Comparison of ENCODE assay signal across 14 cellular contexts in the genomic region with DNA sequence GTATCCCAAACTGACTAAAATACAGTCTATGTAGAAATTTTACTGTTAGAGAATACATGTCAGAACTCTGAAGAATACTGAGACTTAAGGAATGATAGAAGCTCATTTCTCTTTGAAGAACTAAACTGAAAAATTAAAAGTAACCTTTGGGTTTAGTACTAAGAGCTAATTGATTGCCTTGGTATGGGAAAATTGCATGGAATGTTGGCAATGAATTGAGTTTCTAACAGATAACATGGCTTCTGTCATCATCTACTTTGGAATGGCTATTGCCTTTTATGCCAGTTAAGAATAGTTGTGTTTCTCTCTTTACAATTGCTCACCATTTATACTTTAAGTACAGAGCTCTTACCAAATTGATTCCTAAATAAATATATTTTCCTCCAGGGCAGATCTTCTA.
DNase-seq lines count a peak whose midpoint lies in the region; ATAC-seq and TF ChIP-seq lines count a peak whose summit lies in the region.
"Had no signal": no experiment of that assay in that cellular context is flagged by ENCODE, and none has a peak within 500 bp of the region (broad histone marks: within the 10 kb centered on the region; RNA-seq: fewer than 3 reads in every experiment).

No MANE protein-coding gene starts in this region.

- H3K27ac Mint-ChIP-seq in activated naive CD8-positive, alpha-beta T cell treated with anti-CD3 and anti-CD28 coated beads for 36 hours: no peak overlapping the region
- H3K27ac Mint-ChIP-seq: CD4-positive, CD25-positive, alpha-beta regulatory T cell; HFFc6 had no signal

- H3K4me1 ChIP-seq in tibial nerve (no peaks in the 10 kb centered on the region), lower lobe of right lung (no peaks in the 10 kb centered on the region)
- H3K4me1 ChIP-seq: A549; BLaER1 treated with 17β-estradiol and CSF1 and Interleukin-3, amounts not matched to agents 10 nM and 100 nM had no signal

- ATAC-seq in lower lobe of right lung: no peak
- ATAC-seq: A549, GM12878 had no signal

- no peak for TF ChIP-seq CTCF in fibroblast of the aortic adventitia (IDR thresholded peaks at IDR 0.05; ENCODE audit: insufficient read depth, low read length)
- TF ChIP-seq CTCF in tibial nerve (IDR thresholded peaks at IDR 0.05): no peak
- TF ChIP-seq CTCF in lower lobe of right lung (IDR thresholded peaks at IDR 0.05): no peak

- no peak for TF ChIP-seq EP300 in tibial nerve (IDR thresholded peaks at IDR 0.05)

- H3K4me1 Mint-ChIP-seq in activated naive CD8-positive, alpha-beta T cell treated with anti-CD3 and anti-CD28 coated beads for 36 hours: no peaks in the 10 kb centered on the region
- H3K4me1 Mint-ChIP-seq: CD4-positive, CD25-positive, alpha-beta regulatory T cell had no signal

- H3K27me3 Mint-ChIP-seq in activated naive CD8-positive, alpha-beta T cell treated with anti-CD3 and anti-CD28 coated beads for 36 hours: no peaks in the 10 kb centered on the region
- H3K27me3 Mint-ChIP-seq: CD4-positive, CD25-positive, alpha-beta regulatory T cell had no signal

- H3K9me3 ChIP-seq in tibial nerve (no peaks in the 10 kb centered on the region), lower lobe of right lung (no peaks in the 10 kb centered on the region)
- H3K9me3 ChIP-seq: A549; BLaER1 treated with 17β-estradiol and CSF1 and Interleukin-3, amounts not matched to agents 10 nM and 100 nM had no signal

- H3K27me3 ChIP-seq in tibial nerve (no peaks in the 10 kb centered on the region), lower lobe of right lung (ENCODE audit: low read depth) (no peaks in the 10 kb centered on the region)
- H3K27me3 ChIP-seq: BLaER1 treated with 17β-estradiol and CSF1 and Interleukin-3, amounts not matched to agents 10 nM and 100 nM had no signal

- H3K36me3 ChIP-seq in tibial nerve (no peaks in the 10 kb centered on the region), lower lobe of right lung (no peaks in the 10 kb centered on the region)
- H3K36me3 ChIP-seq: BLaER1 treated with 17β-estradiol and CSF1 and Interleukin-3, amounts not matched to agents 10 nM and 100 nM had no signal

- no peaks in the 10 kb centered on the region for H3K36me3 Mint-ChIP-seq in activated naive CD8-positive, alpha-beta T cell treated with anti-CD3 and anti-CD28 coated beads for 36 hours
- H3K36me3 Mint-ChIP-seq: CD4-positive, CD25-positive, alpha-beta regulatory T cell had no signal

- no peak for TF ChIP-seq POLR2A in tibial nerve (IDR thresholded peaks at IDR 0.05)

- intact Hi-C loops in lower lobe of right lung (cut with DNase I): no loop called here

- no peak overlapping the region for H3K4me3 Mint-ChIP-seq in activated naive CD8-positive, alpha-beta T cell treated with anti-CD3 and anti-CD28 coated beads for 36 hours
- H3K4me3 Mint-ChIP-seq: CD4-positive, CD25-positive, alpha-beta regulatory T cell; HFFc6 had no signal

- DNase-seq in EL: peak; percentile 15
- peak; percentile 33 for DNase-seq in astrocyte of the hippocampus (ENCODE audit: low read depth, low spot score)
- DNase-seq in fibroblast of the aortic adventitia (ENCODE audit: low read depth): peak; percentile 45
- peak; percentile 35 for DNase-seq in renal cortical epithelial cell (ENCODE audit: low read depth)
- DNase-seq in tibial nerve (ENCODE audit: low spot score in 2 of 2): no peak
- no peak for DNase-seq in lower lobe of right lung
- no peak for DNase-seq in activated naive CD8-positive, alpha-beta T cell treated with anti-CD3 and anti-CD28 coated beads for 36 hours
- DNase-seq: CD4-positive, CD25-positive, alpha-beta regulatory T cell; DMS53; HCEC 1CT; HFFc6 had no signal

- H3K4me3 ChIP-seq in fibroblast of the aortic adventitia (ENCODE audit: low read depth, low read length) (no peak overlapping the region), tibial nerve (no peak overlapping the region), lower lobe of right lung (no peak overlapping the region)
- H3K4me3 ChIP-seq: A549; BLaER1 treated with 17β-estradiol and CSF1 and Interleukin-3, amounts not matched to agents 10 nM and 100 nM; GM12878 had no signal

- peaks cover 2% of the 10 kb centered on the region for H3K9me3 Mint-ChIP-seq in activated naive CD8-positive, alpha-beta T cell treated with anti-CD3 and anti-CD28 coated beads for 36 hours
- H3K9me3 Mint-ChIP-seq: HFFc6 had no signal

- no peak overlapping the region for H3K27ac ChIP-seq in tibial nerve
- H3K27ac ChIP-seq in lower lobe of right lung: no peak overlapping the region
- H3K27ac ChIP-seq: A549; BLaER1 treated with 17β-estradiol and CSF1 and Interleukin-3, amounts not matched to agents 10 nM and 100 nM had no signal

Comparison
In these comparisons a context has a peak if more than half of its experiments do, and no peak if none do; other contexts are left out.
1. DNase-seq: peak in EL (single experiment), astrocyte of the hippocampus (single experiment), fibroblast of the aortic adventitia (single experiment) and renal cortical epithelial cell (single experiment); none in tibial nerve (0 of 2), lower lobe of right lung (single experiment) and activated naive CD8-positive, alpha-beta T cell treated with anti-CD3 and anti-CD28 coated beads for 36 hours (single experiment).